Comparison of ENCODE assay signal across 14 cellular contexts in the genomic region with DNA sequence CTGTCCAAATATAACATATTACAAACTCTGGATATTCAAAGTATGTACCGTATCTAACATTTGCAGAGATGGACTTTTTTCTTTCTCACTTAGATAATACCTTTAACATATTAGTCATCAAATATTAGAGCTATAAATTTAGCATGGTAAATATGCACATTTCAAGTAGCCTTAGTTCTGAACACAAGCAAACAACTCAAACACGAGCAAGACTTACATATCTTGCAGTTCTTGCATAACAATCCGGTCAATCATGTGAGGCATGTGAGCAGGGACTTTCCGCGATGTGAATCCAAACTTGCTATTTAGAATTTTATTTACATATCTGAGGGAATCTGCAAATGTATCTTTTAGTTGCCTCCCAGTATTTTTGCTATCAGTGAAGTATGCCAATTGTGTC. TPM values are rescaled to one million over a fixed set of nuclear protein-coding genes. Genes with fewer than 3 reads are reported as not detected.
"Had no signal": no experiment of that assay in that cellular context is flagged by ENCODE, and none has a peak within 500 bp of the region (broad histone marks: within the 10 kb centered on the region; RNA-seq: fewer than 3 reads in every experiment).

No MANE protein-coding gene starts in this region.

- H3K27ac Mint-ChIP-seq: activated T-helper 17 cell treated with anti-CD3 and anti-CD28 coated beads, Interleukin-2, amount 50 U/mL, for 72 hours; endodermal cell had no signal

- H3K27me3 ChIP-seq: body of pancreas, right atrium auricular region, thyroid gland had no signal

- H3K4me3 Mint-ChIP-seq: activated T-helper 17 cell treated with anti-CD3 and anti-CD28 coated beads, Interleukin-2, amount 50 U/mL, for 72 hours; endodermal cell had no signal

- ATAC-seq: activated T-helper 17 cell treated with anti-CD3 and anti-CD28 coated beads, Interleukin-2, amount 50 U/mL, for 72 hours; body of pancreas; left ventricle myocardium superior had no signal

- H3K9me3 ChIP-seq: body of pancreas, right atrium auricular region, thyroid gland had no signal

- H3K4me1 ChIP-seq: body of pancreas, right atrium auricular region had no signal

- DNase-seq: activated CD4-positive, alpha-beta T cell treated with anti-CD3 and anti-CD28 coated beads, Interleukin-2, amount 50 U/mL, for 1 hour; activated naive CD4-positive, alpha-beta T cell treated with anti-CD3 and anti-CD28 coated beads, Interleukin-2, amount 50 U/mL, for 16 hours; activated T-cell treated with anti-CD3 and anti-CD28 coated beads for 4 hours; amniotic stem cell; body of pancreas; dermis blood vessel endothelial cell; endodermal cell; kidney; left ventricle myocardium superior; small intestine; T-helper 2 cell; thyroid gland had no signal

- H3K27ac ChIP-seq: body of pancreas, right atrium auricular region, thyroid gland had no signal

- H3K9me3 Mint-ChIP-seq: activated T-helper 17 cell treated with anti-CD3 and anti-CD28 coated beads, Interleukin-2, amount 50 U/mL, for 72 hours; endodermal cell had no signal

- H3K4me3 ChIP-seq: body of pancreas, right atrium auricular region, thyroid gland had no signal

- H3K4me1 Mint-ChIP-seq: activated T-helper 17 cell treated with anti-CD3 and anti-CD28 coated beads, Interleukin-2, amount 50 U/mL, for 72 hours; endodermal cell had no signal

- H3K27me3 Mint-ChIP-seq: activated T-helper 17 cell treated with anti-CD3 and anti-CD28 coated beads, Interleukin-2, amount 50 U/mL, for 72 hours had no signal

RNA-seq across cellular contexts. Expression of a gene that starts 22.1 kb away (rescaled TPM):
- total RNA-seq: dermis blood vessel endothelial cell, endodermal cell, left ventricle myocardium superior, right atrium auricular region had no signal
